In the genomic region with DNA sequence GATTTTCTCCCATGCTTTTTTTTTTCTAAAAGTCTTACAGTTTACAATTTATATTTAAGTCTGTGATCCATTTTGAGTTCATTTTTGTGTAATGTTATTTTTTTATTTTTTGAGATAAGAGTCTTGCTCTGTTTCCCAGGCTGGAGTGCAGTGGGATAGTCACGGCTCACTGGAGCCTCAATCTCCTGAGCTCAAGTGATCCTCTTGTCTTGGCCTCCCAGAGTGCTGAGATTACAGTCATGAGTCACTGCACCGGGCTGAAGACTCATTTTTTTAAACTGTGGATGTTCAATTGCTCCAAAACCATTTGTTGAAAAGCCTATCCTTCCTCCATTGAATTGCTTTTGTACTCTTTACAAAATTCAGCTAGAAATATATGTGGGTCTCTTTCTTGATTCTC, we compare ENCODE assay signal across 22 cellular contexts. TPM values are rescaled to one million over a fixed set of nuclear protein-coding genes. Genes with fewer than 3 reads are reported as not detected.
A peak's percentile ranks its signal among the peaks of the same experiment; 100 is the strongest.
DNase-seq lines count a peak whose midpoint lies in the region; ATAC-seq, FAIRE-seq and TF ChIP-seq lines count a peak whose summit lies in the region.
"Had no signal": no experiment of that assay in that cellular context is flagged by ENCODE, and none has a peak within 500 bp of the region (broad histone marks: within the 10 kb centered on the region; RNA-seq: fewer than 3 reads in every experiment).

No MANE protein-coding gene starts in this region.

- no peaks in the 10 kb centered on the region for H3K79me2 ChIP-seq in K562 (ENCODE audit: control insufficient read depth, insufficient read depth, low read length)

- no TSS peak for BruUV-seq in K562 (replicated peaks; lab: Mats Ljungman, UMichigan)

- ATAC-seq in K562 (no peak), HG02981 (IDR thresholded peaks at IDR 0.05; ENCODE audit: unreplicated experiment) (no peak)
- ATAC-seq: Panc1, T-cell had no signal

- H3K4me3 ChIP-seq in MG63 (no peak overlapping the region), K562 (no peak overlapping the region), testis (no peak overlapping the region)
- H3K4me3 ChIP-seq: GM23248, SJCRH30 had no signal

- no peak for FAIRE-seq in K562 (lab: Jason Lieb, UNC)

- H3K9me3 ChIP-seq in MG63 = no peaks in the 10 kb centered on the region
- H3K9me3 ChIP-seq in K562 (replicated peaks; ENCODE audit: control insufficient read depth, insufficient read depth, low read depth, low read length) = no peaks in the 10 kb centered on the region
- H3K9me3 ChIP-seq in testis = no peaks in the 10 kb centered on the region
- H3K9me3 ChIP-seq: SJCRH30 had no signal

- no peaks in the 10 kb centered on the region for H3K27me3 ChIP-seq in MG63
- H3K27me3 ChIP-seq in K562 (ENCODE audit: control insufficient read depth in 2 of 2, insufficient read depth in 2 of 2, low read length in 2 of 2) = no peaks in the 10 kb centered on the region
- no peaks in the 10 kb centered on the region for H3K27me3 ChIP-seq in testis
- H3K27me3 ChIP-seq: SJCRH30 had no signal

- DNase-seq in DMS79 (lab: John Stamatoyannopoulos, UW) = peak; percentile 68
- DNase-seq in ELR (ENCODE audit: low read depth) = peak; percentile 16
- DNase-seq in MG63 = peak; percentile 17
- no peak for DNase-seq in K562 (ENCODE audit: extremely low read depth in 1 of 4, low spot score in 3 of 4)
- DNase-seq in activated CD4-positive, alpha-beta T cell treated with anti-CD3 and anti-CD28 coated beads, Interleukin-2, amount 50 U/mL, for 4 hours = no peak
- no peak for DNase-seq in testis
- DNase-seq: CD4-positive, alpha-beta T cell; COR-L47; GM23248; HCEC 1CT; Kasumi-1; MM.1S; NCI-H1048; NCI-H1417 treated with DMSO at 0.1 percent for 48 hours; NCI-H187; NCI-H2227 treated with DMSO at 0.1 percent for 48 hours; NCI-H510A treated with DMSO at 0.1 percent for 48 hours; NCI-H748 treated with DMSO at 0.1 percent for 48 hours; SJCRH30; T-cell had no signal

- TF ChIP-seq RAD21 in K562 (CRISPR knock-in tag; conservative IDR thresholded peaks at IDR 0.05 in 1 of 2, IDR thresholded peaks at IDR 0.05 in 1 of 2) = no peak

- no peak for TF ChIP-seq POLR2A in K562 (conservative IDR thresholded peaks at IDR 0.05)
- no peak for TF ChIP-seq POLR2A in testis (IDR thresholded peaks at IDR 0.05)

- H3K9ac ChIP-seq in K562 (ENCODE audit: insufficient read depth in 1 of 2, low read depth in 2 of 2, low read length in 2 of 2) = no peak overlapping the region
- H3K9ac ChIP-seq: GM23248 had no signal

- peaks cover 0 to 18% of the 10 kb centered on the region in 2 experiments; a peak in 3 of 5 replicates for H3K4me1 ChIP-seq in K562 (replicated peaks in 1 of 2; ENCODE audit: control insufficient read depth in 2 of 2, insufficient read depth in 2 of 2, low read length in 2 of 2)
- H3K4me1 ChIP-seq in testis = no peaks in the 10 kb centered on the region

- intact Hi-C loops in K562 (cut with micrococcal nuclease) = no loop called here
- intact Hi-C loops in testis (cut with DNase I; ENCODE audit: low total_unique reads) = no loop called here

- H2AFZ ChIP-seq in K562 (ENCODE audit: low read depth, low read length) = no peak overlapping the region
- H2AFZ ChIP-seq: GM23248 had no signal

- 18% methylated on average over 2 of the region's 2 CpGs for WGBS in K562 (ENCODE audit: insufficient coverage, low coverage, missing lambda C conversion rate)
- 96 to 100% methylated on average over 2 of the region's 2 CpGs for WGBS in testis, 2 donors

- H3K9me1 ChIP-seq in K562 (ENCODE audit: control insufficient read depth, insufficient read depth, low read length) = no peaks in the 10 kb centered on the region

- in situ Hi-C loops in K562 (cut with MboI) = no loop called here

- CTCF ChIA-PET in K562 (lab: Yijun Ruan, JAX; ENCODE audit: low intra/inter-chr PET ratio) = no interaction called here

- no peak overlapping the region for H3K4me2 ChIP-seq in K562 (ENCODE audit: insufficient read depth, low read length)

- H3K27ac ChIP-seq in K562 (ENCODE audit: extremely low read depth, low read depth, low read length) (no peak overlapping the region), testis (no peak overlapping the region)
- H3K27ac ChIP-seq: GM23248, SJCRH30 had no signal

- H3K36me3 ChIP-seq in MG63 = no peaks in the 10 kb centered on the region
- H3K36me3 ChIP-seq in K562 (ENCODE audit: control insufficient read depth, insufficient read depth, low read length) = no peaks in the 10 kb centered on the region
- no peaks in the 10 kb centered on the region for H3K36me3 ChIP-seq in testis (ENCODE audit: low read depth, missing control alignments)
- H3K36me3 ChIP-seq: SJCRH30 had no signal

- POLR2A ChIA-PET in K562 (lab: Yijun Ruan, JAX) = no interaction called here

- H4K20me1 ChIP-seq in K562 (replicated peaks; ENCODE audit: control insufficient read depth, insufficient read depth, low read length) = no peaks in the 10 kb centered on the region

- no peak for TF ChIP-seq CTCF in K562 (IDR thresholded peaks at IDR 0.05 in 2 of 3, conservative IDR thresholded peaks at IDR 0.05 in 1 of 3; ENCODE audit: insufficient read depth in 2 of 3, low read depth in 1 of 3, low read length in 3 of 3)
- TF ChIP-seq CTCF in testis (IDR thresholded peaks at IDR 0.05) = no peak

- TF ChIP-seq EP300 in K562 (IDR thresholded peaks at IDR 0.05; ENCODE audit: low read length) = no peak

TF ChIP-seq in K562, 482 proteins besides CTCF, POLR2A, EP300 and RAD21 (continues in another document):
- TF ChIP-seq CBFA2T2 (conservative IDR thresholded peaks at IDR 0.05) = peak; percentile 25; the same call in 1 of the 2 replicates
- no peak for TF ChIP-seq ZNF668 (CRISPR knock-in tag; IDR thresholded peaks at IDR 0.05)

RNA-seq across cellular contexts. Expression of a gene that starts 19.5 kb away (rescaled TPM):
- 3.5 and 7.8 TPM in 2 replicates for total RNA-seq in MG63 (2014; rRNA removed; shearing (Covaris generic); ENCODE audit: low replicate concordance)
- total RNA-seq in K562 (2011; cell fraction: chromatin; rRNA removed; ENCODE audit: low replicate concordance) = 12.5 and 19.1 TPM in 2 replicates
- total RNA-seq in K562 (2011; cell fraction: nucleolus; rRNA removed) = 12.8 and 13.6 TPM in 2 replicates
- total RNA-seq in K562 (2011; cell fraction: nucleoplasm; rRNA removed) = 15.6 and 22.5 TPM in 2 replicates
- total RNA-seq in K562 (2014; rRNA removed) = 3.3 and 4.5 TPM in 2 replicates
- total RNA-seq in K562 (2014; rRNA removed; fragmentation: Illumina TruSeq; extraction: Trizol) = 4.4 and 4.5 TPM in 2 replicates
- 3.9 and 5.2 TPM in 2 replicates for total RNA-seq in K562 (2015; rRNA removed; fragmentation: Illumina TruSeq; extraction: Trizol)
- 3.0 and 3.4 TPM in 2 replicates for total RNA-seq in K562 (2021)
- 3.1 and 4.3 TPM in 2 replicates for polyA plus RNA-seq in K562 (2011; rRNA removed)
- 2.4 and 4.8 TPM in 2 replicates for polyA plus RNA-seq in K562 (2011; cell fraction: cytosol; rRNA removed)
- polyA plus RNA-seq in K562 (2011; cell fraction: nucleus; rRNA removed) = 5.0 and 5.6 TPM in 2 replicates
- 3.2 and 3.7 TPM in 2 replicates for polyA plus RNA-seq in K562 (2012)
- 3.6 and 4.8 TPM in 2 replicates for polyA plus RNA-seq in K562 (2014; fragmentation: Illumina TruSeq; extraction: Trizol)
- 1 to 10 TPM; 1.9 to 4.9 TPM for polyA plus RNA-seq in K562 (2014; fragmentation: Nextera tagmentation; extraction: Ambion mirVana)
- polyA plus RNA-seq in K562 (2014; rRNA removed) = 3.4 and 3.9 TPM in 2 replicates
- 13.5 and 14.6 TPM in 2 replicates for polyA minus RNA-seq in K562 (2011; rRNA and poly(A)+ RNA removed)
- 2.4 and 3.4 TPM in 2 replicates for polyA minus RNA-seq in K562 (2011; cell fraction: cytosol; rRNA and poly(A)+ RNA removed)
- 11.8 and 22.1 TPM in 2 replicates for polyA minus RNA-seq in K562 (2011; cell fraction: nucleus; rRNA and poly(A)+ RNA removed)
- 10 to 100 TPM; 14.1 to 20.9 TPM for total RNA-seq in testis
- 57.6 TPM for polyA plus RNA-seq in testis (ENCODE audit: insufficient read depth, low read depth, low replicate concordance)

RNA-seq across cellular contexts. Expression of a gene that starts 20.0 kb away (rescaled TPM):
- 100 and 143 TPM in 2 replicates for total RNA-seq in MG63 (2014; rRNA removed; shearing (Covaris generic); ENCODE audit: low replicate concordance)
- total RNA-seq in K562 (2011; cell fraction: chromatin; rRNA removed; ENCODE audit: low replicate concordance) = 17.0 and 37.0 TPM in 2 replicates
- total RNA-seq in K562 (2011; cell fraction: nucleolus; rRNA removed) = 9.8 and 12.0 TPM in 2 replicates
- total RNA-seq in K562 (2011; cell fraction: nucleoplasm; rRNA removed) = 21.0 and 32.6 TPM in 2 replicates
- 43.5 and 48.5 TPM in 2 replicates for total RNA-seq in K562 (2014; rRNA removed)
- total RNA-seq in K562 (2014; rRNA removed; fragmentation: Illumina TruSeq; extraction: Trizol) = 75.6 and 87.7 TPM in 2 replicates
- 64.0 and 70.7 TPM in 2 replicates for total RNA-seq in K562 (2015; rRNA removed; fragmentation: Illumina TruSeq; extraction: Trizol)
- 54.9 and 55.1 TPM in 2 replicates for total RNA-seq in K562 (2021)
- polyA plus RNA-seq in K562 (2011; rRNA removed) = 39.3 and 55.9 TPM in 2 replicates
- 12.3 and 16.0 TPM in 2 replicates for polyA plus RNA-seq in K562 (2011; cell fraction: cytosol; rRNA removed)
- 7.8 and 9.3 TPM in 2 replicates for polyA plus RNA-seq in K562 (2011; cell fraction: nucleus; rRNA removed)
- polyA plus RNA-seq in K562 (2012) = 35.3 and 35.5 TPM in 2 replicates
- 54.9 and 65.0 TPM in 2 replicates for polyA plus RNA-seq in K562 (2014; fragmentation: Illumina TruSeq; extraction: Trizol)
- 10 to 100 TPM; 17.5 to 22.3 TPM for polyA plus RNA-seq in K562 (2014; fragmentation: Nextera tagmentation; extraction: Ambion mirVana)
- polyA plus RNA-seq in K562 (2014; rRNA removed) = 48.0 and 48.8 TPM in 2 replicates
- 82.0 and 88.8 TPM in 2 replicates for polyA minus RNA-seq in K562 (2011; rRNA and poly(A)+ RNA removed)
- 31.5 and 37.6 TPM in 2 replicates for polyA minus RNA-seq in K562 (2011; cell fraction: cytosol; rRNA and poly(A)+ RNA removed)
- 9.7 and 15.9 TPM in 2 replicates for polyA minus RNA-seq in K562 (2011; cell fraction: nucleus; rRNA and poly(A)+ RNA removed)
- total RNA-seq in testis = 10 to 100 TPM; 32.9 to 35.4 TPM
- 43.3 TPM for polyA plus RNA-seq in testis (ENCODE audit: insufficient read depth, low read depth, low replicate concordance)

Comparison
In these comparisons a context has a peak if more than half of its experiments do, and no peak if none do; other contexts are left out.
1. DNase-seq: peak in DMS79 (single experiment), ELR (single experiment) and MG63 (single experiment); none in K562 (0 of 4), activated CD4-positive, alpha-beta T cell treated with anti-CD3 and anti-CD28 coated beads, Interleukin-2, amount 50 U/mL, for 4 hours (0 of 2) and testis (single experiment).